In the genomic region with DNA sequence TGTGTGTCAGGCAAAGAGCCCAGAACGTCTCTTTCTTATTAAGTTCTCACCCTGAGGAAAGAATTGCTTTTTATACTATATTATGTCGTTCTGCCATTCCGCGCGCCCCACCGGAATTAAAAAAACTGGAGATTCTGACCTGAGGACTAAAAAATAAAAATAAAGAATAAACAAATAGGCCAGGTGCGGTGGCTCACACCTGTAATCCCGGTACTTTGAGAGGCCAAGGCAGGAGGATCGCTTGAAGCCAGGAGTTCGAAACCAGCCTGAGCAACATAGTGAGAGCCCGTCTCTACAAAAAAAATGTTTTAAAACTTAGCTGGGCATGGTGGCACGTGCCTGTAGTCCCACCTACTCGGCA, we compare ENCODE assay signal across 8 cellular contexts. TPM values are rescaled to one million over a fixed set of nuclear protein-coding genes. Genes with fewer than 3 reads are reported as not detected.
DNase-seq lines count a peak whose midpoint lies in the region; ATAC-seq and TF ChIP-seq lines count a peak whose summit lies in the region.

No MANE protein-coding gene starts in this region.

- H3K27me3 Mint-ChIP-seq in CD4-positive, alpha-beta memory T cell, result no peaks in the 10 kb centered on the region
- no peaks in the 10 kb centered on the region for H3K27me3 Mint-ChIP-seq in effector memory CD8-positive, alpha-beta T cell

- H3K4me3 ChIP-seq in CD4-positive, alpha-beta memory T cell (ENCODE audit: low read length in 2 of 2), result peak overlapping the region; percentile 95 to 98
- H3K4me3 ChIP-seq in ovary, result peak overlapping the region; percentile 61

- peaks cover 8% of the 10 kb centered on the region for H3K4me1 ChIP-seq in CD4-positive, alpha-beta memory T cell (ENCODE audit: insufficient read depth, low read length)
- H3K4me1 ChIP-seq in ovary (ENCODE audit: insufficient read depth), result no peaks in the 10 kb centered on the region

- peak overlapping the region; percentile 95 to 100 (median 99) for H3K27ac Mint-ChIP-seq in CD4-positive, alpha-beta memory T cell
- H3K27ac Mint-ChIP-seq in effector memory CD8-positive, alpha-beta T cell, result peak overlapping the region; percentile 97 to 98

- H3K9me3 ChIP-seq in CD4-positive, alpha-beta memory T cell (ENCODE audit: control insufficient read depth in 1 of 2, low read length in 2 of 2), result no peaks in the 10 kb centered on the region
- no peaks in the 10 kb centered on the region for H3K9me3 ChIP-seq in ovary

- H3K27ac ChIP-seq in CD4-positive, alpha-beta memory T cell (ENCODE audit: low read depth, low read length), result peak overlapping the region; percentile 95
- peak overlapping the region; percentile 93 to 99 for H3K27ac ChIP-seq in ovary

- 94 to 97% (median 96%) methylated on average over 13 of the region's 13 CpGs for WGBS in ovary, 3 donors

- ATAC-seq in effector memory CD8-positive, alpha-beta T cell (replicated peaks), result no peak
- no peak for ATAC-seq in HG02970 (IDR thresholded peaks at IDR 0.05; ENCODE audit: low FRiP score, unreplicated experiment)

- no peak for DNase-seq in CD4-positive, alpha-beta memory T cell
- peak; percentile 41 for DNase-seq in OCI-M1 (lab: John Stamatoyannopoulos, UW)
- DNase-seq in effector memory CD8-positive, alpha-beta T cell, result no peak
- DNase-seq in ovary, result no peak
- no peak for DNase-seq in NK-92 treated with Interleukin-12 subunit alpha and Interleukin-12 subunit beta, amount 100 ng/mL, for 24 hours (lab: John Stamatoyannopoulos, UW)
- DNase-seq in NCI-H1930 (lab: John Stamatoyannopoulos, UW), result no peak
- DNase-seq in NCI-H2081 treated with DMSO at 0.1 percent for 48 hours (lab: John Stamatoyannopoulos, UW), result no peak

- H3K36me3 Mint-ChIP-seq in CD4-positive, alpha-beta memory T cell, result peaks cover 0 to 2% of the 10 kb centered on the region in 2 donors
- H3K36me3 Mint-ChIP-seq in effector memory CD8-positive, alpha-beta T cell (ENCODE audit: insufficient read depth), result peaks cover 18% of the 10 kb centered on the region

- intact Hi-C loops in CD4-positive, alpha-beta memory T cell (cut with micrococcal nuclease), result loop anchor here (2.0 kb wide), 2 partner anchors 129 to 291 kb away; a partner anchor contains a TSS
- intact Hi-C loops in ovary (cut with DNase I), result no loop called here

- no peaks in the 10 kb centered on the region for H3K36me3 ChIP-seq in CD4-positive, alpha-beta memory T cell (ENCODE audit: insufficient read depth, low read length)
- no peaks in the 10 kb centered on the region for H3K36me3 ChIP-seq in ovary

- TF ChIP-seq EP300 in ovary (IDR thresholded peaks at IDR 0.05), result no peak

- POLR2A ChIA-PET in CD4-positive, alpha-beta memory T cell (lab: Charles Lee; ENCODE audit: partially characterized antibody), result interaction anchor here (0.6 to 2.5 kb wide), 8 partner anchors 12 to 161 kb away, joined by 3 to 24 read pairs (median 6); a partner anchor contains a TSS

- H3K4me1 Mint-ChIP-seq in CD4-positive, alpha-beta memory T cell, result peaks cover 2 to 15% (median 6%) of the 10 kb centered on the region in 4 donors
- peaks cover 3 to 5% of the 10 kb centered on the region in 2 donors for H3K4me1 Mint-ChIP-seq in effector memory CD8-positive, alpha-beta T cell (ENCODE audit: low read depth in 2 of 2)

- TF ChIP-seq CTCF in ovary (IDR thresholded peaks at IDR 0.05), result no peak

- H3K9me3 Mint-ChIP-seq in CD4-positive, alpha-beta memory T cell, result no peaks in the 10 kb centered on the region
- H3K9me3 Mint-ChIP-seq in effector memory CD8-positive, alpha-beta T cell, result no peaks in the 10 kb centered on the region

- no peaks in the 10 kb centered on the region for H3K27me3 ChIP-seq in CD4-positive, alpha-beta memory T cell (ENCODE audit: insufficient read depth, low read length)
- no peaks in the 10 kb centered on the region for H3K27me3 ChIP-seq in ovary

- CTCF ChIA-PET in CD4-positive, alpha-beta memory T cell (lab: Charles Lee; ENCODE audit: partially characterized antibody), result no interaction called here

- TF ChIP-seq POLR2A in ovary (IDR thresholded peaks at IDR 0.05), result no peak

- H3K4me3 Mint-ChIP-seq in CD4-positive, alpha-beta memory T cell, result peak overlapping the region; percentile 91 to 98 (median 94)
- peak overlapping the region; percentile 88 to 89 for H3K4me3 Mint-ChIP-seq in effector memory CD8-positive, alpha-beta T cell

RNA-seq across cellular contexts. Expression of a gene that starts 0.7 kb away (rescaled TPM):
- total RNA-seq in CD4-positive, alpha-beta memory T cell, result 1 to 10 TPM; 4.3 to 4.6 TPM
- polyA plus RNA-seq in CD4-positive, alpha-beta memory T cell, result 1 to 10 TPM; 1.7 to 2.4 TPM
- 10 to 100 TPM; 17.7 to 87.5 (median 25.8) TPM for total RNA-seq in ovary
- polyA plus RNA-seq in ovary, result 10 to 100 TPM in 1 of 2 donors, 1 to 10 TPM in 1; 2.0 to 28.0 TPM

RNA-seq across cellular contexts. Expression of a gene that starts 31.7 kb away (rescaled TPM):
- 100 to 1,000 TPM; 261 to 264 TPM for total RNA-seq in CD4-positive, alpha-beta memory T cell
- polyA plus RNA-seq in CD4-positive, alpha-beta memory T cell, result 100 to 1,000 TPM; 132 to 191 TPM
- 100 to 1,000 TPM; 119 to 328 (median 291) TPM for total RNA-seq in ovary
- 100 to 1,000 TPM; 147 to 292 TPM for polyA plus RNA-seq in ovary

RNA-seq across cellular contexts. Expression of a gene that starts 45.0 kb away (rescaled TPM):
- total RNA-seq in CD4-positive, alpha-beta memory T cell, result 1 to 10 TPM; 1.7 to 2.6 TPM
- 1 to 10 TPM in 1 of 2 donors, under 1 TPM in 1; 0.48 to 1.3 TPM for polyA plus RNA-seq in CD4-positive, alpha-beta memory T cell
- total RNA-seq in ovary, result 1 to 10 TPM; 1.4 to 7.6 (median 4.2) TPM
- 1 to 10 TPM; 1.3 to 4.6 TPM for polyA plus RNA-seq in ovary
